8 cellular contexts compared by ENCODE assay signal in the genomic region with DNA sequence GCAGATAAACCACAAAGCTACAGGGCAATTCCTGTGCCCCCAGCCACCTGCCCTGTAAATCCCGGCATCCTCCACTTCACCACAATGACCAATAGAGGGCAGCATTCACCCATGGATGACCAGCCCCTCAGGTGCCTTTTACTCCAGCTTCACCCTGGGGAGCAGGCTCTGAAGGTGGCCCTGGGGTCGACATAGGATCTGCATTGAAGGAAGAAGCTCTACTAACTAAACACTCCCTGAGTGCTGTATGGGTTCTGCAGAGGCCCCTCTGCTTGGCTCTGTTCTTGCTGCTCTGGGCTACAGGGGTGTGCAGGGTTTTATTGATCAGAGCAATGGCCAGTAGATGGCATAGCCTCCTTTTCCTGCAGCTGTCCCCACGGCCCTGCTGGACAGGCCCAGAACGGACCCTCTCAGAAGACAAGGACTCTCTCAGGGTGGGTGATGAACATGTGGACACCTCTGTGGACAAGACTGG. TPM values are rescaled to one million over a fixed set of nuclear protein-coding genes. Genes with fewer than 3 reads are reported as not detected.
A peak's percentile ranks its signal among the peaks of the same experiment; 100 is the strongest.
DNase-seq lines count a peak whose midpoint lies in the region; ATAC-seq and TF ChIP-seq lines count a peak whose summit lies in the region.

No MANE protein-coding gene starts in this region.

- no peak overlapping the region for H3K4me3 Mint-ChIP-seq in activated T-cell treated with anti-CD3 and anti-CD28 coated beads, Interleukin-2, amount 50 U/mL, for 72 hours

- peaks cover 0 to 3% of the 10 kb centered on the region in 2 donors for H3K9me3 Mint-ChIP-seq in activated T-cell treated with anti-CD3 and anti-CD28 coated beads, Interleukin-2, amount 50 U/mL, for 72 hours

- 6% methylated on average over 4 of the region's 4 CpGs for WGBS in prostate gland

- no peak overlapping the region for H3K4me3 ChIP-seq in cardiac muscle cell
- H3K4me3 ChIP-seq in prostate gland = no peak overlapping the region

- H3K27ac ChIP-seq in C4-2B = no peak overlapping the region
- H3K27ac ChIP-seq in cardiac muscle cell = no peak overlapping the region
- H3K27ac ChIP-seq in prostate gland = no peak overlapping the region

- DNase-seq in NCI-H748 treated with DMSO at 0.1 percent for 48 hours (lab: John Stamatoyannopoulos, UW) (peak; percentile 69), cardiac muscle cell (ENCODE audit: low read depth in 1 of 2, low spot score in 1 of 2) (peak; percentile 70 to 72), prostate gland (ENCODE audit: low spot score) (peak; percentile 51), mesenteric fat pad (ENCODE audit: low spot score) (no peak)
- peak; percentile 42 to 57 for DNase-seq in activated T-cell treated with anti-CD3 and anti-CD28 coated beads, Interleukin-2, amount 50 U/mL, for 72 hours

- no peaks in the 10 kb centered on the region for H3K36me3 Mint-ChIP-seq in activated T-cell treated with anti-CD3 and anti-CD28 coated beads, Interleukin-2, amount 50 U/mL, for 72 hours (ENCODE audit: insufficient read depth in 2 of 2)

- intact Hi-C loops in prostate gland (cut with DNase I) = no loop called here

- no peaks in the 10 kb centered on the region for H3K4me1 Mint-ChIP-seq in activated T-cell treated with anti-CD3 and anti-CD28 coated beads, Interleukin-2, amount 50 U/mL, for 72 hours (ENCODE audit: low read depth)

- ATAC-seq in GM18511 (IDR thresholded peaks at IDR 0.05; ENCODE audit: unreplicated experiment) = peak; percentile 89
- peak; percentile 52 for ATAC-seq in HG03280 (IDR thresholded peaks at IDR 0.05; ENCODE audit: unreplicated experiment)
- peak; percentile 57 to 66 for ATAC-seq in activated T-cell treated with anti-CD3 and anti-CD28 coated beads, Interleukin-2, amount 50 U/mL, for 72 hours (replicated peaks in 1 of 2)

- no peaks in the 10 kb centered on the region for H3K9me3 ChIP-seq in cardiac muscle cell (ENCODE audit: low read depth)
- no peaks in the 10 kb centered on the region for H3K9me3 ChIP-seq in prostate gland

- H3K4me1 ChIP-seq in cardiac muscle cell (ENCODE audit: low read depth) (no peaks in the 10 kb centered on the region), prostate gland (replicated peaks) (no peaks in the 10 kb centered on the region)

- TF ChIP-seq POLR2A in prostate gland (IDR thresholded peaks at IDR 0.05) = no peak

- TF ChIP-seq CTCF in C4-2B (conservative IDR thresholded peaks at IDR 0.05) (peak; percentile 85), cardiac muscle cell (IDR thresholded peaks at IDR 0.05; ENCODE audit: low read depth, low read length) (peak; percentile 82), prostate gland (IDR thresholded peaks at IDR 0.05) (peak; percentile 65 to 83 (median 68))

- no peak overlapping the region for H3K27ac Mint-ChIP-seq in activated T-cell treated with anti-CD3 and anti-CD28 coated beads, Interleukin-2, amount 50 U/mL, for 72 hours

- H3K27me3 ChIP-seq in cardiac muscle cell = no peaks in the 10 kb centered on the region
- H3K27me3 ChIP-seq in prostate gland (replicated peaks; ENCODE audit: insufficient read depth) = no peaks in the 10 kb centered on the region

- no peaks in the 10 kb centered on the region for H3K27me3 Mint-ChIP-seq in activated T-cell treated with anti-CD3 and anti-CD28 coated beads, Interleukin-2, amount 50 U/mL, for 72 hours (ENCODE audit: low read depth)

- H3K36me3 ChIP-seq in cardiac muscle cell (no peaks in the 10 kb centered on the region), prostate gland (no peaks in the 10 kb centered on the region)

RNA-seq across cellular contexts. Expression of gene CST4, which starts 20.3 kb away (rescaled TPM):
- not detected for total RNA-seq in activated T-cell treated with anti-CD3 and anti-CD28 coated beads, Interleukin-2, amount 50 U/mL, for 72 hours
- not detected in 2 replicates for total RNA-seq in cardiac muscle cell
- not detected in 2 replicates for polyA plus RNA-seq in cardiac muscle cell
- total RNA-seq in prostate gland = 1 to 10 TPM in 1 of 2 donors, not detected in 1; 7.9 TPM
- total RNA-seq in mesenteric fat pad = not detected

RNA-seq across cellular contexts. Expression of gene CST3, which starts 30.8 kb away (rescaled TPM):
- under 1 TPM; 0.22 to 0.30 TPM for total RNA-seq in activated T-cell treated with anti-CD3 and anti-CD28 coated beads, Interleukin-2, amount 50 U/mL, for 72 hours
- total RNA-seq in cardiac muscle cell (256 and 300 TPM in 2 replicates), prostate gland (1,000 to 10,000 TPM; 1,170 to 3,384 TPM), mesenteric fat pad (1,237 TPM)
- polyA plus RNA-seq in cardiac muscle cell = 214 and 261 TPM in 2 replicates

Comparison
In these comparisons a context has a peak if more than half of its experiments do, and no peak if none do; other contexts are left out.
1. RNA of gene CST3, which starts 30.8 kb away (total RNA-seq): 1,170 to 3,384 TPM in prostate gland, 1,237 TPM in mesenteric fat pad (single experiment) and 256 to 300 TPM in cardiac muscle cell; 0.22 to 0.30 TPM in activated T-cell treated with anti-CD3 and anti-CD28 coated beads, Interleukin-2, amount 50 U/mL, for 72 hours; every median in the first group is over 100 times any median in the second.
2. Peak in every context shown above with its lines, with median percentiles within 50 percentile points of each other: CTCF ChIP-seq and ATAC-seq.